In genomic region chr13:39035204-39035603, GRCh38 we compare ENCODE assay signal across 10 cellular contexts. TPM values are rescaled to one million over a fixed set of nuclear protein-coding genes. Genes with fewer than 3 reads are reported as not detected.
DNase-seq lines count a peak whose midpoint lies in the region; ATAC-seq, FAIRE-seq and TF ChIP-seq lines count a peak whose summit lies in the region.
"Had no signal": no experiment of that assay in that cellular context is flagged by ENCODE, and none has a peak within 500 bp of the region (broad histone marks: within the 10 kb centered on the region; RNA-seq: fewer than 3 reads in every experiment).

No MANE protein-coding gene starts in this region.

- no peaks in the 10 kb centered on the region for H3K79me1 ChIP-seq in H1 (ENCODE audit: low read depth, low read length)

- no peaks in the 10 kb centered on the region for H3K9me3 Mint-ChIP-seq in GM23338
- no peaks in the 10 kb centered on the region for H3K9me3 Mint-ChIP-seq in progenitor cell of endocrine pancreas (ENCODE audit: low read depth)

- H4K91ac ChIP-seq in H1 (replicated peaks; ENCODE audit: insufficient read length, low read length), result no peak overlapping the region

- H2BK5ac ChIP-seq in H1 (ENCODE audit: low read depth, low read length), result no peak overlapping the region; the same call in 1 of the 2 replicates

- FAIRE-seq in H1 (lab: Jason Lieb, UNC), result no peak

- DNase-seq in GM23338 (ENCODE audit: low spot score), result peak; percentile 31
- DNase-seq in H1 (ENCODE audit: low read depth in 1 of 2, low spot score in 2 of 2), result no peak
- DNase-seq in progenitor cell of endocrine pancreas (ENCODE audit: low spot score, unreplicated experiment), result no peak
- DNase-seq in activated gamma-delta T cell treated with Interleukin-2 at 50 U/mL for 16 hours, result no peak
- no peak for DNase-seq in C1 segment of cervical spinal cord (lab: John Stamatoyannopoulos, UW)
- DNase-seq in COLO668 (lab: John Stamatoyannopoulos, UW; ENCODE audit: unreplicated experiment), result no peak
- no peak for DNase-seq in inferior parietal cortex (ENCODE audit: extremely low spot score)
- DNase-seq: NCI-H2171 treated with DMSO at 0.1 percent for 48 hours had no signal

- no peak overlapping the region for H4K8ac ChIP-seq in H1 (ENCODE audit: extremely low read depth, insufficient read depth, low read length)

- H3K4me1 ChIP-seq in GM23338 (ENCODE audit: insufficient read depth) (peaks cover 19% of the 10 kb centered on the region), OCI-LY3 (ENCODE audit: low read length) (peaks cover 21% of the 10 kb centered on the region), H1 (replicated peaks in 1 of 4; ENCODE audit: control insufficient read depth in 3 of 4, insufficient read depth in 4 of 4, low read length in 3 of 4) (peaks cover 0 to 10% (median under 1%) of the 10 kb centered on the region in 4 experiments; a peak in 4 of 7 replicates)

- ATAC-seq in GM23338, result peak; percentile 10

- CTCF ChIA-PET in H1 (lab: Charles Lee; ENCODE audit: partially characterized antibody), result interaction anchor here (1.1 to 1.6 kb wide), 5 partner anchors 9 to 64 kb away, joined by 3 to 6 read pairs (median 3); no protein-coding TSS in a partner anchor

- no peak overlapping the region for H2AFZ ChIP-seq in GM23338
- no peak overlapping the region for H2AFZ ChIP-seq in OCI-LY3 (ENCODE audit: low read depth, low read length)
- no peak overlapping the region for H2AFZ ChIP-seq in H1 (ENCODE audit: low read length)

- no peak overlapping the region for H3K4ac ChIP-seq in H1 (replicated peaks; ENCODE audit: insufficient read length, low read depth, low read length)

- H3K23me2 ChIP-seq in H1 (ENCODE audit: low read depth, low read length), result peaks cover 12% of the 10 kb centered on the region

- no peaks in the 10 kb centered on the region for H3K9me2 ChIP-seq in GM23338 (ENCODE audit: insufficient read depth)

- H3K36me3 Mint-ChIP-seq in GM23338 (ENCODE audit: low read depth), result peaks cover 26% of the 10 kb centered on the region
- no peaks in the 10 kb centered on the region for H3K36me3 Mint-ChIP-seq in progenitor cell of endocrine pancreas (ENCODE audit: insufficient read depth)

- no peak overlapping the region for H4K5ac ChIP-seq in H1 (ENCODE audit: insufficient read length, low read depth, low read length)

- H3K23ac ChIP-seq in H1 (ENCODE audit: insufficient read length), result no peak overlapping the region

- POLR2A ChIA-PET in H1 (lab: Charles Lee; ENCODE audit: partially characterized antibody), result interaction anchor here (0.8 to 5.4 kb wide), 4 partner anchors 8 to 20 kb away, joined by 5 to 73 read pairs (median 24); no protein-coding TSS in a partner anchor

- H3K9ac ChIP-seq in OCI-LY3 (ENCODE audit: low read length), result peak overlapping the region; percentile 96
- H3K9ac ChIP-seq in H1 (replicated peaks in 1 of 4; ENCODE audit: extremely low read depth in 1 of 4, low read depth in 3 of 4, low read length in 3 of 4), result no peak overlapping the region

- peaks cover 81% of the 10 kb centered on the region for H3K79me2 ChIP-seq in GM23338 (replicated peaks; ENCODE audit: insufficient read depth)
- H3K79me2 ChIP-seq in OCI-LY3 (ENCODE audit: low read length), result peaks cover 92% of the 10 kb centered on the region
- H3K79me2 ChIP-seq in H1 (ENCODE audit: control insufficient read depth in 1 of 2, insufficient read depth in 2 of 2, low read length in 2 of 2), result peaks cover 44 to 85% of the 10 kb centered on the region in 2 experiments

- H3K4me3 ChIP-seq in GM23338 (peak overlapping the region; percentile 86), OCI-LY3 (ENCODE audit: low read length) (peak overlapping the region; percentile 95), H1 (ENCODE audit: extremely low read depth in 1 of 4, insufficient read depth in 2 of 4, low read depth in 3 of 4, low read length in 4 of 4) (peak overlapping the region; percentile 94 to 99 (median 96); a peak in 7 of 8 replicates)

- no peaks in the 10 kb centered on the region for H3K9me3 ChIP-seq in OCI-LY3 (ENCODE audit: insufficient read depth, low read length)
- no peaks in the 10 kb centered on the region for H3K9me3 ChIP-seq in H1 (ENCODE audit: insufficient read depth in 2 of 2, low read depth in 1 of 2, low read length in 1 of 2)
- H3K9me3 ChIP-seq: neutrophil had no signal

- H2BK12ac ChIP-seq in H1 (ENCODE audit: low read depth, low read length), result no peak overlapping the region

- H2BK20ac ChIP-seq in H1 (ENCODE audit: low read length), result no peak overlapping the region

- H2BK120ac ChIP-seq in H1 (replicated peaks; ENCODE audit: low read depth, low read length), result no peak overlapping the region

- no peak overlapping the region for H2BK15ac ChIP-seq in H1 (ENCODE audit: low read length)

- H3K27ac Mint-ChIP-seq in GM23338 (no peak overlapping the region), progenitor cell of endocrine pancreas (no peak overlapping the region)

- H3K4me1 Mint-ChIP-seq in GM23338 (peaks cover 32% of the 10 kb centered on the region), progenitor cell of endocrine pancreas (ENCODE audit: low read depth) (peaks cover 32% of the 10 kb centered on the region)

- no peak overlapping the region for H3K18ac ChIP-seq in H1 (ENCODE audit: extremely low read depth, low read length)

- H3K4me3 Mint-ChIP-seq in GM23338, result peak overlapping the region; percentile 93
- H3K4me3 Mint-ChIP-seq in progenitor cell of endocrine pancreas (ENCODE audit: low read depth), result peak overlapping the region; percentile 97

- no peak overlapping the region for H2AK5ac ChIP-seq in H1 (ENCODE audit: low read depth, low read length)

- TF ChIP-seq EP300 in H1 (IDR thresholded peaks at IDR 0.05; ENCODE audit: borderline replicate concordance in 1 of 2, low read depth in 2 of 2, low read length in 2 of 2), result no peak

- H3F3A ChIP-seq in GM23338 (replicated peaks; ENCODE audit: low read depth), result no peaks in the 10 kb centered on the region

- H3K14ac ChIP-seq in H1 (ENCODE audit: insufficient read length), result no peak overlapping the region

- H4K20me1 ChIP-seq in GM23338 (replicated peaks; ENCODE audit: insufficient read depth) (peaks cover 33% of the 10 kb centered on the region; the same call in 1 of the 2 replicates), OCI-LY3 (ENCODE audit: insufficient read depth, low read length) (peaks cover 25% of the 10 kb centered on the region), H1 (replicated peaks in 1 of 2; ENCODE audit: control insufficient read depth in 1 of 2, insufficient read depth in 2 of 2, low read length in 2 of 2) (peaks cover 3 to 10% of the 10 kb centered on the region in 2 experiments)

- H3K4me2 ChIP-seq in GM23338, result peak overlapping the region; percentile 76
- H3K4me2 ChIP-seq in OCI-LY3 (ENCODE audit: low read length), result peak overlapping the region; percentile 84
- peak overlapping the region; percentile 79 to 81 for H3K4me2 ChIP-seq in H1 (ENCODE audit: insufficient read depth in 1 of 2, low read depth in 2 of 2, low read length in 2 of 2)

- TF ChIP-seq CTCF in GM23338 (conservative IDR thresholded peaks at IDR 0.05; ENCODE audit: low read depth in 2 of 2) (no peak), OCI-LY3 (IDR thresholded peaks at IDR 0.05; ENCODE audit: low read depth, low read length) (no peak), H1 (IDR thresholded peaks at IDR 0.05; ENCODE audit: control extremely low read depth in 1 of 3, insufficient read depth in 1 of 3, low read depth in 1 of 3, low read length in 3 of 3) (no peak), progenitor cell of endocrine pancreas (IDR thresholded peaks at IDR 0.05; ENCODE audit: unreplicated experiment) (no peak)

- no peak for TF ChIP-seq POLR2A in H1 (IDR thresholded peaks at IDR 0.05; ENCODE audit: control extremely low read depth in 1 of 2, low read depth in 2 of 2, low read length in 2 of 2)

- H3K27ac ChIP-seq in GM23338 (ENCODE audit: low read depth) (no peak overlapping the region), OCI-LY3 (ENCODE audit: low read length) (no peak overlapping the region), H1 (ENCODE audit: low read depth, low read length) (no peak overlapping the region)
- H3K27ac ChIP-seq: neutrophil had no signal

- TF ChIP-seq RAD21 in H1 (IDR thresholded peaks at IDR 0.05 in 1 of 2, conservative IDR thresholded peaks at IDR 0.05 in 1 of 2; ENCODE audit: low read depth in 2 of 2, low read length in 2 of 2), result no peak

- H3K36me3 ChIP-seq in GM23338 (ENCODE audit: insufficient read depth) (no peaks in the 10 kb centered on the region), OCI-LY3 (replicated peaks; ENCODE audit: low read depth, low read length) (peaks cover 10% of the 10 kb centered on the region), H1 (ENCODE audit: control insufficient read depth in 2 of 4, insufficient read depth in 4 of 4, low read length in 3 of 4) (peaks cover 0 to 26% (median 5%) of the 10 kb centered on the region in 4 experiments; a peak in 6 of 8 replicates)

- 52% methylated on average over 2 of the region's 2 CpGs; no CpG with 5 or more reads in 1 of the 2 experiments for WGBS in H1 (ENCODE audit: extremely low coverage in 1 of 2, insufficient coverage in 1 of 2, insufficient read length in 1 of 2, insufficient replicate concordance in 2 of 2, low coverage in 1 of 2, low lambda C conversion rate in 2 of 2, missing lambda C conversion rate in 1 of 2), 2 experiments

- H3K27me3 ChIP-seq in GM23338 (ENCODE audit: insufficient read depth) (no peaks in the 10 kb centered on the region), OCI-LY3 (ENCODE audit: low read depth, low read length) (no peaks in the 10 kb centered on the region), H1 (replicated peaks in 1 of 4; ENCODE audit: control insufficient read depth in 3 of 4, extremely low read depth in 1 of 4, insufficient read depth in 3 of 4, low read length in 3 of 4) (no peaks in the 10 kb centered on the region; a peak in 1 of 7 replicates)
- H3K27me3 ChIP-seq: neutrophil had no signal

- H3K27me3 Mint-ChIP-seq in GM23338 (ENCODE audit: insufficient read depth, low read depth, poor library complexity) (peaks cover 2% of the 10 kb centered on the region), progenitor cell of endocrine pancreas (no peaks in the 10 kb centered on the region)

- no peak overlapping the region for H3K56ac ChIP-seq in H1 (replicated peaks; ENCODE audit: insufficient read length, low read depth, low read length)

RNA-seq across cellular contexts. Expression of gene PROSER1, which starts 2.7 kb away (rescaled TPM):
- total RNA-seq in GM23338 (2014; rRNA removed; shearing (Covaris generic)), result 116 and 141 TPM in 2 replicates
- polyA plus RNA-seq in GM23338 (2016; fragmentation: Nextera tagmentation; extraction: Ambion mirVana) (58.8 and 64.9 TPM in 2 replicates), H1 (2011; rRNA removed) (90.7 and 99.2 TPM in 2 replicates)
- total RNA-seq in H1 (2021; fragmentation: NEBNext Ultra II Directional; extraction: Animal tissue kit (Norgen Biotek cat#: 25700)), result 98.6 and 116 TPM in 2 replicates
- 41.0 TPM for polyA plus RNA-seq in H1 (2011; cell fraction: cytosol; rRNA removed)
- 65.8 TPM for polyA plus RNA-seq in H1 (2011; cell fraction: nucleus; rRNA removed)
- polyA plus RNA-seq in H1 (2012, experiment 1 of 2), result 47.9 to 82.0 TPM (median 58.7 TPM) in 4 replicates
- polyA plus RNA-seq in H1 (2012, experiment 2 of 2), result 19.8 TPM
- 82.2 TPM for polyA plus RNA-seq in H1 (2013, experiment 1 of 2)
- 80.4 TPM for polyA plus RNA-seq in H1 (2013, experiment 2 of 2)
- 46.5 and 56.7 TPM in 2 replicates for polyA minus RNA-seq in H1 (2011; rRNA and poly(A)+ RNA removed)
- polyA minus RNA-seq in H1 (2011; cell fraction: cytosol; rRNA and poly(A)+ RNA removed), result 47.6 TPM
- polyA minus RNA-seq in H1 (2011; cell fraction: nucleus; rRNA and poly(A)+ RNA removed), result 83.0 TPM
- 66.4 and 82.4 TPM in 2 replicates for total RNA-seq in progenitor cell of endocrine pancreas

RNA-seq across cellular contexts. Expression of gene NHLRC3, which starts 3.1 kb away (rescaled TPM):
- 14.6 and 15.6 TPM in 2 replicates for total RNA-seq in GM23338 (2014; rRNA removed; shearing (Covaris generic))
- polyA plus RNA-seq in GM23338 (2016; fragmentation: Nextera tagmentation; extraction: Ambion mirVana), result 11.0 and 11.8 TPM in 2 replicates
- 12.4 and 13.1 TPM in 2 replicates for total RNA-seq in H1 (2021; fragmentation: NEBNext Ultra II Directional; extraction: Animal tissue kit (Norgen Biotek cat#: 25700))
- 11.4 and 16.9 TPM in 2 replicates for polyA plus RNA-seq in H1 (2011; rRNA removed)
- polyA plus RNA-seq in H1 (2011; cell fraction: cytosol; rRNA removed), result 15.5 TPM
- polyA plus RNA-seq in H1 (2011; cell fraction: nucleus; rRNA removed), result 9.4 TPM
- 10.5 to 14.6 TPM (median 11.1 TPM) in 4 replicates for polyA plus RNA-seq in H1 (2012, experiment 1 of 2)
- polyA plus RNA-seq in H1 (2012, experiment 2 of 2), result 1.1 TPM
- polyA plus RNA-seq in H1 (2013, experiment 1 of 2), result 12.1 TPM
- 12.4 TPM for polyA plus RNA-seq in H1 (2013, experiment 2 of 2)
- 10.4 and 17.9 TPM in 2 replicates for polyA minus RNA-seq in H1 (2011; rRNA and poly(A)+ RNA removed)
- 8.4 TPM for polyA minus RNA-seq in H1 (2011; cell fraction: cytosol; rRNA and poly(A)+ RNA removed)
- 23.9 TPM for polyA minus RNA-seq in H1 (2011; cell fraction: nucleus; rRNA and poly(A)+ RNA removed)
- total RNA-seq in progenitor cell of endocrine pancreas, result 38.4 and 40.7 TPM in 2 replicates

RNA-seq across cellular contexts. Expression of gene STOML3, which starts 44.6 kb away (rescaled TPM):
- total RNA-seq in GM23338 (2014; rRNA removed; shearing (Covaris generic)), result 0.16 TPM in 1 of 2 replicates, not detected in the other
- polyA plus RNA-seq in GM23338 (2016; fragmentation: Nextera tagmentation; extraction: Ambion mirVana), result not detected in 2 replicates
- not detected in 2 replicates for total RNA-seq in H1 (2021; fragmentation: NEBNext Ultra II Directional; extraction: Animal tissue kit (Norgen Biotek cat#: 25700))
- 0.06 TPM in 1 of 2 replicates, not detected in the other for polyA plus RNA-seq in H1 (2011; rRNA removed)
- polyA plus RNA-seq in H1 (2011; cell fraction: cytosol; rRNA removed), result 0.04 TPM
- polyA plus RNA-seq in H1 (2011; cell fraction: nucleus; rRNA removed), result not detected
- polyA plus RNA-seq in H1 (2012, experiment 1 of 2), result 0.11 TPM in 1 of 4 replicates, not detected in the others
- polyA plus RNA-seq in H1 (2012, experiment 2 of 2), result not detected
- 0.04 TPM for polyA plus RNA-seq in H1 (2013, experiment 1 of 2)
- 0.04 TPM for polyA plus RNA-seq in H1 (2013, experiment 2 of 2)
- polyA minus RNA-seq in H1 (2011; rRNA and poly(A)+ RNA removed), result not detected in 2 replicates
- polyA minus RNA-seq in H1 (2011; cell fraction: cytosol; rRNA and poly(A)+ RNA removed), result not detected
- not detected for polyA minus RNA-seq in H1 (2011; cell fraction: nucleus; rRNA and poly(A)+ RNA removed)
- total RNA-seq in progenitor cell of endocrine pancreas, result not detected in 2 replicates
